1 cellular context compared by ENCODE assay signal in the genomic region with DNA sequence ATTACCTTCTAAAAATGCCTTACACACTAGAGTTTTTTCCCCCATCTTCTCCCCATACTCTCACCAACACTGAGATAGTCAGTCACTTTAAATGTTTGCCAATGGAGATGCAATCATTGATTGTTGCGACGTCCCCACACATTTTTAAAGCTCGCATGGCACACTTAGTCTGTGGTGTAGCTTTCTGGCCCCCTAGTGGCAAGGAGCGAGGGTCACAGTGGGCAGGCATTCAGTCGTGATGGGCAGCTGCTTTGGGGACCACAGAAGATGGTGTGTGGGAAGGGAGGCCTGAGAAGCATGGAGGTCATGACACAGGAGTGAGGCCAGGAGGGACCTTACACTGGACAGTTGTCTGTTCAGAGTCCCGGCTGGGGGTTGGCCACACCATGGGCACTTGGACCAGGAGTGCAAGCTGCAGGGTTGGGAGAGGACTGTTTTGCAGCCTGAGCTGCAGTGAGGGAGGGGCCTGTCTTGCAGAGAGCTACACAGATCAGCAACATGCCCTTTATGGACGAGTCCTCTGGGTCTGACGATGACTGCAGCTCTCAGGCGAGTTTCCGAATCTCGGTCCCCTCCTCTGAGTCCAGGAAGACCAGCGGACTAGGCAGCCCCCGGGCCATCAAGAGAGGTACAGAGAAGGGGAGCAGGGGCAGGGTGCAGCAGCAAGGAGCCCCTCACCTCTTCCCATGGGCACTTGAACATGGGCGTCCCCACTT.
TF ChIP-seq lines count a peak whose summit lies in the region.

No MANE protein-coding gene starts in this region.

TF ChIP-seq in H1, 55 proteins besides CTCF, POLR2A, EP300 and RAD21:
- TF ChIP-seq CEBPB (IDR thresholded peaks at IDR 0.05; ENCODE audit: low read depth, low read length) (0 out of 2 replicates have a peak, but pooled peaks have one; percentile 11), RBBP5 (IDR thresholded peaks at IDR 0.05; ENCODE audit: borderline replicate concordance, low read depth, low read length) (no peak), NANOG (IDR thresholded peaks at IDR 0.05; ENCODE audit: insufficient read depth, low read depth, low read length, poor library complexity, severe bottlenecking) (no peak), RNF2 (IDR thresholded peaks at IDR 0.05; ENCODE audit: borderline replicate concordance, low read depth, low read length, missing control alignments, poor library complexity, severe bottlenecking) (no peak), SP4 (IDR thresholded peaks at IDR 0.05; ENCODE audit: low read length) (no peak), SIRT6 (IDR thresholded peaks at IDR 0.05; ENCODE audit: low read length) (no peak)
- TF ChIP-seq, protein P1, sequence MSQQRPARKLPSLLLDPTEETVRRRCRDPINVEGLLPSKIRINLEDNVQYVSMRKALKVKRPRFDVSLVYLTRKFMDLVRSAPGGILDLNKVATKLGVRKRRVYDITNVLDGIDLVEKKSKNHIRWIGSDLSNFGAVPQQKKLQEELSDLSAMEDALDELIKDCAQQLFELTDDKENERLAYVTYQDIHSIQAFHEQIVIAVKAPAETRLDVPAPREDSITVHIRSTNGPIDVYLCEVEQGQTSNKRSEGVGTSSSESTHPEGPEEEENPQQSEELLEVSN (IDR thresholded peaks at IDR 0.05): no peak
